10 cellular contexts compared by ENCODE assay signal in genomic region chr15:78878356-78878755, GRCh38. TPM values are rescaled to one million over a fixed set of nuclear protein-coding genes. Genes with fewer than 3 reads are reported as not detected.
DNase-seq lines count a peak whose midpoint lies in the region; ATAC-seq and TF ChIP-seq lines count a peak whose summit lies in the region.
"Had no signal": no experiment of that assay in that cellular context is flagged by ENCODE, and none has a peak within 500 bp of the region (broad histone marks: within the 10 kb centered on the region; RNA-seq: fewer than 3 reads in every experiment).

No MANE protein-coding gene starts in this region.

- no peak for TF ChIP-seq CTCF in SK-N-SH (IDR thresholded peaks at IDR 0.05)
- no peak for TF ChIP-seq CTCF in OCI-LY1 (IDR thresholded peaks at IDR 0.05; ENCODE audit: low read length)
- TF ChIP-seq CTCF in chondrocyte (IDR thresholded peaks at IDR 0.05): no peak
- TF ChIP-seq CTCF in esophagus muscularis mucosa (IDR thresholded peaks at IDR 0.05): no peak

- H3K4ac ChIP-seq in trophoblast cell (ENCODE audit: low read depth, low read length): no peak overlapping the region

- peaks cover 2% of the 10 kb centered on the region for H3K79me1 ChIP-seq in trophoblast cell (ENCODE audit: low read length)

- H3K27me3 ChIP-seq in SK-N-SH (ENCODE audit: insufficient read depth): no peaks in the 10 kb centered on the region
- H3K27me3 ChIP-seq in OCI-LY1 (ENCODE audit: insufficient read depth, low read length): no peaks in the 10 kb centered on the region
- no peaks in the 10 kb centered on the region for H3K27me3 ChIP-seq in trophoblast cell (ENCODE audit: insufficient read depth, low read length)
- H3K27me3 ChIP-seq in esophagus muscularis mucosa: no peaks in the 10 kb centered on the region

- peaks cover 85% of the 10 kb centered on the region for H3K4me1 Mint-ChIP-seq in chondrocyte (ENCODE audit: low read depth)

- H3K36me3 ChIP-seq in SK-N-SH (replicated peaks in 1 of 2; ENCODE audit: control insufficient read depth in 1 of 2, insufficient read depth in 2 of 2, low read length in 1 of 2): peaks cover 31 to 32% of the 10 kb centered on the region in 2 experiments
- peaks cover 48% of the 10 kb centered on the region for H3K36me3 ChIP-seq in OCI-LY1 (ENCODE audit: insufficient read depth, low read length)
- peaks cover 9 to 17% of the 10 kb centered on the region in 2 experiments for H3K36me3 ChIP-seq in trophoblast cell (ENCODE audit: control insufficient read depth in 1 of 2, insufficient read depth in 2 of 2, low read length in 2 of 2)
- peaks cover 0 to 31% (median 11%) of the 10 kb centered on the region in 4 donors for H3K36me3 ChIP-seq in esophagus muscularis mucosa

- peaks cover 3% of the 10 kb centered on the region for H3K36me3 Mint-ChIP-seq in chondrocyte (ENCODE audit: low read depth)

- H3K9ac ChIP-seq in SK-N-SH: no peak overlapping the region
- H3K9ac ChIP-seq in OCI-LY1 (ENCODE audit: low read length): peak overlapping the region; percentile 48
- no peak overlapping the region for H3K9ac ChIP-seq in trophoblast cell (ENCODE audit: low read length)

- peak overlapping the region in 1 of 2 experiments; percentile 35; a peak in 1 of 4 replicates for H3K27ac ChIP-seq in SK-N-SH (ENCODE audit: low read depth in 2 of 2, low read length in 1 of 2)
- H3K27ac ChIP-seq in OCI-LY1 (ENCODE audit: low read depth, low read length, poor library complexity, severe bottlenecking): peak overlapping the region; percentile 37
- no peak overlapping the region for H3K27ac ChIP-seq in trophoblast cell (ENCODE audit: low read depth, low read length)
- no peak overlapping the region for H3K27ac ChIP-seq in esophagus muscularis mucosa (replicated peaks in 1 of 4)

- H3K79me2 ChIP-seq in SK-N-SH (ENCODE audit: insufficient read depth) (peaks cover 100% of the 10 kb centered on the region), OCI-LY1 (ENCODE audit: insufficient read depth, low read length) (peaks cover 99% of the 10 kb centered on the region), trophoblast cell (ENCODE audit: control insufficient read depth, insufficient read depth, low read length, poor library complexity) (peaks cover 39% of the 10 kb centered on the region)

- H3K14ac ChIP-seq in trophoblast cell (ENCODE audit: low read length): no peak overlapping the region

- no peak overlapping the region for H3K23ac ChIP-seq in trophoblast cell (ENCODE audit: low read length)

- H3K9me2 ChIP-seq in SK-N-SH (no peaks in the 10 kb centered on the region), OCI-LY1 (ENCODE audit: low read depth, low read length) (no peaks in the 10 kb centered on the region)

- TF ChIP-seq RAD21 in SK-N-SH (IDR thresholded peaks at IDR 0.05; ENCODE audit: low read length): no peak

- no peak overlapping the region for H4K8ac ChIP-seq in trophoblast cell (ENCODE audit: low read depth, low read length)

- 51% methylated on average over 1 of the region's 1 CpG for WGBS in SK-N-SH (ENCODE audit: low lambda C conversion rate)
- WGBS in trophoblast cell (ENCODE audit: extremely low coverage, insufficient coverage, insufficient read length): no CpG with 5 or more reads among the region's 1 CpG
- WGBS in esophagus muscularis mucosa: 37% methylated on average over 1 of the region's 1 CpG

- no peaks in the 10 kb centered on the region for H3K27me3 Mint-ChIP-seq in chondrocyte (ENCODE audit: low read depth)

- DNase-seq in SK-N-SH (no peak), chondrocyte (ENCODE audit: low spot score) (no peak), non-pigmented ciliary epithelial cell (ENCODE audit: low read depth) (peak; percentile 38), trophoblast cell (no peak), SHP77 treated with DMSO at 0.1 percent for 48 hours (lab: John Stamatoyannopoulos, UW) (no peak), esophagus muscularis mucosa (ENCODE audit: extremely low spot score) (no peak)
- DNase-seq: 8988T; NK-92 treated with Interleukin-12 subunit alpha and Interleukin-12 subunit beta, amount 100 ng/mL, for 24 hours had no signal

- no peak overlapping the region for H3K18ac ChIP-seq in trophoblast cell (ENCODE audit: low read length)

- no peak overlapping the region for H2AK5ac ChIP-seq in trophoblast cell (ENCODE audit: low read length)

- POLR2A ChIA-PET in SK-N-SH (lab: Yijun Ruan, JAX): no interaction called here

- H3F3A ChIP-seq in SK-N-SH (replicated peaks; ENCODE audit: insufficient read depth): peaks cover 31% of the 10 kb centered on the region
- no peaks in the 10 kb centered on the region for H3F3A ChIP-seq in OCI-LY1 (ENCODE audit: insufficient read depth, low read length)

- no peak overlapping the region for H2BK12ac ChIP-seq in trophoblast cell (ENCODE audit: low read length)

- TF ChIP-seq POLR2A in esophagus muscularis mucosa (IDR thresholded peaks at IDR 0.05; ENCODE audit: low read depth): no peak

- peaks cover 98% of the 10 kb centered on the region for H4K20me1 ChIP-seq in SK-N-SH (ENCODE audit: insufficient read depth)
- peaks cover 16% of the 10 kb centered on the region for H4K20me1 ChIP-seq in OCI-LY1 (ENCODE audit: insufficient read depth, low read length)

- H2BK120ac ChIP-seq in trophoblast cell (ENCODE audit: insufficient read depth, low read length, poor library complexity): no peak overlapping the region

- H3K27ac Mint-ChIP-seq in chondrocyte (ENCODE audit: unreplicated experiment): peak overlapping the region; percentile 82

- TF ChIP-seq EP300 in SK-N-SH (IDR thresholded peaks at IDR 0.05; ENCODE audit: borderline replicate concordance in 1 of 2, low read depth in 1 of 2, low read length in 1 of 2) (no peak), esophagus muscularis mucosa (IDR thresholded peaks at IDR 0.05) (no peak)

- H2AFZ ChIP-seq in SK-N-SH (ENCODE audit: low read depth) (no peak overlapping the region), OCI-LY1 (ENCODE audit: low read length) (no peak overlapping the region), trophoblast cell (ENCODE audit: insufficient read depth, low read length, poor library complexity) (no peak overlapping the region)

- H3K4me1 ChIP-seq in SK-N-SH (ENCODE audit: control insufficient read depth in 1 of 2, insufficient read depth in 2 of 2, low read depth in 1 of 2, low read length in 1 of 2) (peaks cover 4 to 42% of the 10 kb centered on the region in 2 experiments; a peak in 3 of 4 replicates), OCI-LY1 (ENCODE audit: insufficient read depth, low read length, severe bottlenecking) (peaks cover 49% of the 10 kb centered on the region), trophoblast cell (ENCODE audit: control insufficient read depth in 1 of 2, insufficient read depth in 2 of 2, low read length in 2 of 2) (peaks cover 3 to 8% of the 10 kb centered on the region in 2 experiments), esophagus muscularis mucosa (peaks cover 79 to 88% (median 85%) of the 10 kb centered on the region in 4 donors)

- peak overlapping the region; percentile 100 for H3K4me3 Mint-ChIP-seq in chondrocyte (ENCODE audit: unreplicated experiment)

- no peak overlapping the region for H2BK5ac ChIP-seq in trophoblast cell (ENCODE audit: low read depth, low read length, poor library complexity)

- no peak overlapping the region for H4K12ac ChIP-seq in trophoblast cell (ENCODE audit: low read depth, low read length)

- no peak overlapping the region for H4K91ac ChIP-seq in trophoblast cell (ENCODE audit: low read depth, low read length)

- H3K4me2 ChIP-seq in SK-N-SH (peak overlapping the region; percentile 15; the same call in 1 of the 2 replicates), OCI-LY1 (ENCODE audit: low read length) (peak overlapping the region; percentile 96), trophoblast cell (ENCODE audit: low read length) (no peak overlapping the region)

- no peaks in the 10 kb centered on the region for H3K9me3 Mint-ChIP-seq in chondrocyte (ENCODE audit: low read depth)

- CTCF ChIA-PET in SK-N-SH (lab: Yijun Ruan, JAX): interaction anchor here (0.9 to 2.6 kb wide), 4 partner anchors 15 to 122 kb away, joined by 3 to 8 read pairs (median 4); no protein-coding TSS in a partner anchor

- H3K9me3 ChIP-seq in SK-N-SH (no peaks in the 10 kb centered on the region), OCI-LY1 (ENCODE audit: low read length) (no peaks in the 10 kb centered on the region), trophoblast cell (ENCODE audit: insufficient read depth, low read depth, low read length) (no peaks in the 10 kb centered on the region), esophagus muscularis mucosa (no peaks in the 10 kb centered on the region)

- ATAC-seq in SK-N-SH treated with all-trans-retinoic acid at 6 μM for 48 hours: no peak

- H3K4me3 ChIP-seq in SK-N-SH (ENCODE audit: low read depth in 2 of 2, low read length in 1 of 2) (no peak overlapping the region), OCI-LY1 (ENCODE audit: low read depth, low read length, poor library complexity, severe bottlenecking) (peak overlapping the region; percentile 86), trophoblast cell (ENCODE audit: low read depth, low read length) (no peak overlapping the region), esophagus muscularis mucosa (peak overlapping the region in 1 of 4 donors; percentile 2)

- intact Hi-C loops in esophagus muscularis mucosa (cut with DNase I): no loop called here

TF ChIP-seq in SK-N-SH, 30 proteins besides CTCF, POLR2A, EP300 and RAD21 (continues in another document):
- no peak for TF ChIP-seq FOSL2 (IDR thresholded peaks at IDR 0.05; ENCODE audit: borderline replicate concordance, low read depth)

TF ChIP-seq in SK-N-SH treated with all-trans-retinoic acid at 6 μM for 48 hours, 23 proteins besides CTCF, POLR2A, EP300 and RAD21 (continues in another document):
- TF ChIP-seq OSR1 (CRISPR knock-in tag; IDR thresholded peaks at IDR 0.05) (no peak), TCF4 (CRISPR knock-in tag; IDR thresholded peaks at IDR 0.05; ENCODE audit: borderline replicate concordance) (no peak), ZNF70 (CRISPR knock-in tag; IDR thresholded peaks at IDR 0.05) (no peak)
- TF ChIP-seq, protein P1, sequence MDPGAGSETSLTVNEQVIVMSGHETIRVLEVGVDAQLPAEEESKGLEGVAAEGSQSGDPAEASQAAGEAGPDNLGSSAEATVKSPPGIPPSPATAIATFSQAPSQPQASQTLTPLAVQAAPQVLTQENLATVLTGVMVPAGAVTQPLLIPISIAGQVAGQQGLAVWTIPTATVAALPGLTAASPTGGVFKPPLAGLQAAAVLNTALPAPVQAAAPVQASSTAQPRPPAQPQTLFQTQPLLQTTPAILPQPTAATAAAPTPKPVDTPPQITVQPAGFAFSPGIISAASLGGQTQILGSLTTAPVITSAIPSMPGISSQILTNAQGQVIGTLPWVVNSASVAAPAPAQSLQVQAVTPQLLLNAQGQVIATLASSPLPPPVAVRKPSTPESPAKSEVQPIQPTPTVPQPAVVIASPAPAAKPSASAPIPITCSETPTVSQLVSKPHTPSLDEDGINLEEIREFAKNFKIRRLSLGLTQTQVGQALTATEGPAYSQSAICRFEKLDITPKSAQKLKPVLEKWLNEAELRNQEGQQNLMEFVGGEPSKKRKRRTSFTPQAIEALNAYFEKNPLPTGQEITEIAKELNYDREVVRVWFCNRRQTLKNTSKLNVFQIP (CRISPR knock-in tag; IDR thresholded peaks at IDR 0.05; ENCODE audit: borderline replicate concordance, low read depth): no peak

RNA-seq across cellular contexts. Expression of gene MORF4L1, which starts 5.7 kb away (rescaled TPM):
- polyA plus RNA-seq in SK-N-SH (2012; rRNA removed): 163 and 174 TPM in 2 replicates
- polyA plus RNA-seq in SK-N-SH (2012; cell fraction: cytosol; rRNA removed): 248 and 402 TPM in 2 replicates
- polyA plus RNA-seq in SK-N-SH (2012; cell fraction: nucleus; rRNA removed): 56.0 and 94.9 TPM in 2 replicates
- total RNA-seq in chondrocyte (491 to 545 TPM (median 512 TPM) in 3 replicates), esophagus muscularis mucosa (100 to 1,000 TPM; 371 to 476 (median 392) TPM)
- polyA plus RNA-seq in trophoblast cell (2013): 506 and 531 TPM in 2 replicates
